Comparison of ENCODE assay signal across 22 cellular contexts in genomic region chr15:98416222-98416835, GRCh38.
DNase-seq lines count a peak whose midpoint lies in the region; ATAC-seq and TF ChIP-seq lines count a peak whose summit lies in the region.
"Had no signal": no experiment of that assay in that cellular context is flagged by ENCODE, and none has a peak within 500 bp of the region (broad histone marks: within the 10 kb centered on the region; RNA-seq: fewer than 3 reads in every experiment).

No MANE protein-coding gene starts in this region.

- no peak overlapping the region for H2BK15ac ChIP-seq in mesendoderm (replicated peaks; ENCODE audit: low read depth)

- H3K27me3 ChIP-seq in MG63 (no peaks in the 10 kb centered on the region), esophagus muscularis mucosa (no peaks in the 10 kb centered on the region), mesendoderm (ENCODE audit: insufficient read depth, low read length, poor library complexity) (no peaks in the 10 kb centered on the region), thoracic aorta (replicated peaks; ENCODE audit: insufficient read depth) (no peaks in the 10 kb centered on the region)
- H3K27me3 ChIP-seq: uterus had no signal

- H3K4me3 ChIP-seq in MG63: no peak overlapping the region
- no peak overlapping the region for H3K4me3 ChIP-seq in esophagus muscularis mucosa
- H3K4me3 ChIP-seq in mesendoderm (ENCODE audit: low read length): no peak overlapping the region
- no peak overlapping the region for H3K4me3 ChIP-seq in thoracic aorta
- no peak overlapping the region for H3K4me3 ChIP-seq in OCI-LY7 (ENCODE audit: low read depth, low read length, poor library complexity, severe bottlenecking)
- H3K4me3 ChIP-seq: spleen, uterus had no signal

- no peak overlapping the region for H2BK120ac ChIP-seq in mesendoderm (ENCODE audit: low read depth, low read length)

- intact Hi-C loops in esophagus muscularis mucosa (cut with DNase I): no loop called here
- intact Hi-C loops in OCI-LY7 (cut with micrococcal nuclease; ENCODE audit: unreplicated experiment): no loop called here

- no peaks in the 10 kb centered on the region for H3K9me2 ChIP-seq in OCI-LY7 (ENCODE audit: insufficient read depth, low read length)

- peaks cover 8 to 72% (median 66%) of the 10 kb centered on the region in 4 donors for H3K4me1 ChIP-seq in esophagus muscularis mucosa
- H3K4me1 ChIP-seq in mesendoderm (ENCODE audit: control insufficient read depth, low read depth, low read length): peaks cover under 1% of the 10 kb centered on the region
- peaks cover 3 to 19% of the 10 kb centered on the region in 2 donors for H3K4me1 ChIP-seq in thoracic aorta (ENCODE audit: control insufficient read depth in 1 of 2, low read depth in 2 of 2)
- no peaks in the 10 kb centered on the region for H3K4me1 ChIP-seq in OCI-LY7 (ENCODE audit: insufficient read depth, low read length, poor library complexity, severe bottlenecking)
- H3K4me1 ChIP-seq: uterus had no signal

- no peaks in the 10 kb centered on the region for H3K9me3 Mint-ChIP-seq in activated CD4-positive, alpha-beta T cell treated with anti-CD3 and anti-CD28 coated beads, Interleukin-2, amount 10 ng/mL, durations not matched to agents 7 days and 5 days
- H3K9me3 Mint-ChIP-seq: activated CD4-positive, alpha-beta T cell treated with anti-CD3 and anti-CD28 coated beads, Interleukin-2, amount 10 ng/mL, durations not matched to agents 24 days and 14 days; activated naive CD4-positive, alpha-beta T cell treated with anti-CD3 and anti-CD28 coated beads, Interleukin-2, amount 50 U/mL, for 72 hours; activated T-helper 17 cell treated with anti-CD3 and anti-CD28 coated beads, Interleukin-2, amount 50 U/mL, for 72 hours; stimulated activated naive CD8-positive, alpha-beta T cell treated with anti-CD3 and anti-CD28 coated beads, Interleukin-15, amount 100 ng/mL, for 72 hours had no signal

- no peak overlapping the region for H3K23ac ChIP-seq in mesendoderm (ENCODE audit: low read length)

- H3K18ac ChIP-seq in mesendoderm (ENCODE audit: low read length): no peak overlapping the region

- POLR2A ChIA-PET in OCI-LY7 (lab: Charles Lee): no interaction called here
- POLR2A ChIA-PET in activated CD4-positive, alpha-beta T cell treated with anti-CD3 and anti-CD28 coated beads, Interleukin-2, amount 10 ng/mL, durations not matched to agents 7 days and 5 days (lab: Charles Lee): no interaction called here

- H2AFZ ChIP-seq in OCI-LY7 (ENCODE audit: low read length): no peak overlapping the region

- no peaks in the 10 kb centered on the region for H3K36me3 Mint-ChIP-seq in activated CD4-positive, alpha-beta T cell treated with anti-CD3 and anti-CD28 coated beads, Interleukin-2, amount 10 ng/mL, durations not matched to agents 7 days and 5 days (ENCODE audit: low read depth)
- H3K36me3 Mint-ChIP-seq: activated naive CD4-positive, alpha-beta T cell treated with anti-CD3 and anti-CD28 coated beads, Interleukin-2, amount 50 U/mL, for 72 hours had no signal

- H3K9me3 ChIP-seq in MG63 (no peaks in the 10 kb centered on the region), esophagus muscularis mucosa (peaks cover 0 to 7% (median 0%) of the 10 kb centered on the region in 4 donors), thoracic aorta (no peaks in the 10 kb centered on the region), OCI-LY7 (ENCODE audit: low read length) (no peaks in the 10 kb centered on the region)
- H3K9me3 ChIP-seq: neutrophil, spleen, uterus had no signal

- H3K4me3 Mint-ChIP-seq in activated CD4-positive, alpha-beta T cell treated with anti-CD3 and anti-CD28 coated beads, Interleukin-2, amount 10 ng/mL, durations not matched to agents 7 days and 5 days: no peak overlapping the region
- H3K4me3 Mint-ChIP-seq: activated CD4-positive, alpha-beta T cell treated with anti-CD3 and anti-CD28 coated beads, Interleukin-2, amount 10 ng/mL, durations not matched to agents 24 days and 14 days; activated T-helper 17 cell treated with anti-CD3 and anti-CD28 coated beads, Interleukin-2, amount 50 U/mL, for 72 hours; effector memory CD8-positive, alpha-beta T cell; stimulated activated naive CD8-positive, alpha-beta T cell treated with anti-CD3 and anti-CD28 coated beads, Interleukin-15, amount 100 ng/mL, for 72 hours had no signal

- H3K4me2 ChIP-seq in mesendoderm (ENCODE audit: low read length) (no peak overlapping the region), OCI-LY7 (ENCODE audit: low read length) (no peak overlapping the region)

- H3K4ac ChIP-seq in mesendoderm (ENCODE audit: low read depth, low read length): no peak overlapping the region

- DNase-seq in MG63 (peak; percentile 34), esophagus muscularis mucosa (ENCODE audit: extremely low spot score) (no peak), mesendoderm (peak; percentile 32), thoracic aorta (ENCODE audit: low spot score) (no peak), OCI-LY7 (ENCODE audit: low spot score) (no peak), NCI-H1930 (lab: John Stamatoyannopoulos, UW) (no peak)
- DNase-seq in activated CD4-positive, alpha-beta T cell treated with anti-CD3 and anti-CD28 coated beads, Interleukin-2, amount 10 ng/mL, durations not matched to agents 7 days and 5 days: no peak
- DNase-seq: activated CD4-positive, alpha-beta T cell treated with anti-CD3 and anti-CD28 coated beads, Interleukin-2, amount 10 ng/mL, durations not matched to agents 24 days and 14 days; effector memory CD8-positive, alpha-beta T cell; H7; left colon; NCI-H1417 treated with DMSO at 0.1 percent for 48 hours; NCI-H524 treated with DMSO at 0.1 percent for 48 hours; RPMI8226; spleen; stimulated activated naive CD8-positive, alpha-beta T cell treated with anti-CD3 and anti-CD28 coated beads, Interleukin-15, amount 100 ng/mL, for 72 hours; uterus had no signal

- H3K79me1 ChIP-seq in mesendoderm (ENCODE audit: low read length): no peaks in the 10 kb centered on the region

- H3K27ac ChIP-seq in esophagus muscularis mucosa (replicated peaks in 1 of 4): peak overlapping the region; percentile 69 to 77 (median 72)
- no peak overlapping the region for H3K27ac ChIP-seq in mesendoderm (ENCODE audit: low read depth, low read length)
- H3K27ac ChIP-seq in thoracic aorta: peak overlapping the region in 1 of 2 donors; percentile 13
- no peak overlapping the region for H3K27ac ChIP-seq in OCI-LY7 (ENCODE audit: low read depth, low read length, poor library complexity, severe bottlenecking)
- H3K27ac ChIP-seq: neutrophil, uterus had no signal

- BruUV-seq in OCI-LY7 (replicated peaks; lab: Mats Ljungman, UMichigan): no TSS peak

- H4K20me1 ChIP-seq in OCI-LY7 (ENCODE audit: insufficient read depth, low read length): no peaks in the 10 kb centered on the region

- peaks cover 7% of the 10 kb centered on the region for H3K27me3 Mint-ChIP-seq in activated CD4-positive, alpha-beta T cell treated with anti-CD3 and anti-CD28 coated beads, Interleukin-2, amount 10 ng/mL, durations not matched to agents 7 days and 5 days

- H3K36me3 ChIP-seq in MG63: no peaks in the 10 kb centered on the region
- H3K36me3 ChIP-seq in esophagus muscularis mucosa: no peaks in the 10 kb centered on the region
- no peaks in the 10 kb centered on the region for H3K36me3 ChIP-seq in mesendoderm (ENCODE audit: control insufficient read depth, insufficient read depth, low read length)
- no peaks in the 10 kb centered on the region for H3K36me3 ChIP-seq in thoracic aorta
- H3K36me3 ChIP-seq in OCI-LY7 (ENCODE audit: insufficient read depth, low read length): no peaks in the 10 kb centered on the region
- H3K36me3 ChIP-seq: neutrophil, spleen, uterus had no signal

- no peak for TF ChIP-seq POLR2A in esophagus muscularis mucosa (IDR thresholded peaks at IDR 0.05; ENCODE audit: low read depth)

- 28% methylated on average over 8 of the region's 8 CpGs for WGBS in esophagus muscularis mucosa
- WGBS in mesendoderm (ENCODE audit: extremely low coverage, insufficient coverage, low lambda C conversion rate): no CpG with 5 or more reads among the region's 8 CpGs

- no peak overlapping the region for H4K8ac ChIP-seq in mesendoderm (ENCODE audit: low read depth, low read length)

- TF ChIP-seq CTCF in esophagus muscularis mucosa (IDR thresholded peaks at IDR 0.05) (no peak), thoracic aorta (IDR thresholded peaks at IDR 0.05) (no peak), OCI-LY7 (conservative IDR thresholded peaks at IDR 0.05; ENCODE audit: low read length) (no peak)

- peak; percentile 13 for ATAC-seq in thoracic aorta (ENCODE audit: insufficient number of reproducible peaks, low FRiP score, low read depth)
- no peak for ATAC-seq in GM18498 (IDR thresholded peaks at IDR 0.05; ENCODE audit: unreplicated experiment)
- ATAC-seq: activated naive CD4-positive, alpha-beta T cell treated with anti-CD3 and anti-CD28 coated beads, Interleukin-2, amount 50 U/mL, for 72 hours; activated T-helper 17 cell treated with anti-CD3 and anti-CD28 coated beads, Interleukin-2, amount 50 U/mL, for 72 hours; effector memory CD8-positive, alpha-beta T cell; left colon; SK-N-SH treated with all-trans-retinoic acid at 6 μM for 48 hours; stimulated activated naive CD8-positive, alpha-beta T cell treated with anti-CD3 and anti-CD28 coated beads, Interleukin-15, amount 100 ng/mL, for 72 hours had no signal

- no peak overlapping the region for H3K9ac ChIP-seq in mesendoderm (ENCODE audit: low read length)

- CTCF ChIA-PET in OCI-LY7 (lab: Charles Lee; ENCODE audit: unreplicated experiment): no interaction called here
- CTCF ChIA-PET in activated CD4-positive, alpha-beta T cell treated with anti-CD3 and anti-CD28 coated beads, Interleukin-2, amount 10 ng/mL, durations not matched to agents 7 days and 5 days (lab: Charles Lee): no interaction called here

- H3K79me2 ChIP-seq in mesendoderm (ENCODE audit: control insufficient read depth, insufficient read depth, low read length) (no peaks in the 10 kb centered on the region), OCI-LY7 (ENCODE audit: insufficient read depth, low read depth, low read length) (no peaks in the 10 kb centered on the region)

- H3K4me1 Mint-ChIP-seq in activated CD4-positive, alpha-beta T cell treated with anti-CD3 and anti-CD28 coated beads, Interleukin-2, amount 10 ng/mL, durations not matched to agents 7 days and 5 days: peaks cover under 1% of the 10 kb centered on the region
- H3K4me1 Mint-ChIP-seq: activated T-helper 17 cell treated with anti-CD3 and anti-CD28 coated beads, Interleukin-2, amount 50 U/mL, for 72 hours had no signal

- H3K27ac Mint-ChIP-seq in activated CD4-positive, alpha-beta T cell treated with anti-CD3 and anti-CD28 coated beads, Interleukin-2, amount 10 ng/mL, durations not matched to agents 7 days and 5 days: no peak overlapping the region
- H3K27ac Mint-ChIP-seq: activated CD4-positive, alpha-beta T cell treated with anti-CD3 and anti-CD28 coated beads, Interleukin-2, amount 10 ng/mL, durations not matched to agents 24 days and 14 days; activated naive CD4-positive, alpha-beta T cell treated with anti-CD3 and anti-CD28 coated beads, Interleukin-2, amount 50 U/mL, for 72 hours; activated T-helper 17 cell treated with anti-CD3 and anti-CD28 coated beads, Interleukin-2, amount 50 U/mL, for 72 hours; effector memory CD8-positive, alpha-beta T cell had no signal

- no peak for TF ChIP-seq EP300 in esophagus muscularis mucosa (IDR thresholded peaks at IDR 0.05)

- H4K5ac ChIP-seq in mesendoderm (ENCODE audit: low read length): no peak overlapping the region

- H3K56ac ChIP-seq in mesendoderm (ENCODE audit: low read length): no peak overlapping the region

- no peak overlapping the region for H2AK5ac ChIP-seq in mesendoderm (ENCODE audit: low read length)

- H2BK5ac ChIP-seq in mesendoderm (ENCODE audit: low read length): no peak overlapping the region

Comparison
In these comparisons a context has a peak if more than half of its experiments do, and no peak if none do; other contexts are left out.
1. DNase-seq: peak in MG63 (single experiment) and mesendoderm (single experiment); none in esophagus muscularis mucosa (single experiment), thoracic aorta (single experiment), OCI-LY7 (single experiment), NCI-H1930 (0 of 2) and activated CD4-positive, alpha-beta T cell treated with anti-CD3 and anti-CD28 coated beads, Interleukin-2, amount 10 ng/mL, durations not matched to agents 7 days and 5 days (single experiment).
2. H3K27ac ChIP-seq: peak in esophagus muscularis mucosa (4 of 4); none in mesendoderm (single experiment) and OCI-LY7 (single experiment).